ENCODE assay signal across 25 cellular contexts in the genomic region with DNA sequence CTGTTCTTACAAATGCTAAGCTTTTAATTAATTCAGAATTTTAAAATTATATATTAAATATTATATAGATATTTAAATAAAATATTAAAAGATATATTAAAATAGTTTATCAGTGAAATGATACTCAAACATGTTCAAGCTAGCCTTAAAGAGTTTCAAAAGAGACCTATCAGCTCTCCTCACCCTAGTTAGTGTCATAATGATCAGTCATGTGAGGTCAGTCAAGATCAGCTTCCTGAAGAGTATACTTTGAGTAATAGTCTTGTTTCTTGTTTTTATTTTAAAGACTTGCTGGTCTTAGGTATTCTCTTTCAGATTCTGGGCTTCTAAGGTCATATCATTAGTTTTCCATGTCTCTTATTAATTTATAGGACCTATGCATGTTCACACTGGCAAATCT. TPM values are rescaled to one million over a fixed set of nuclear protein-coding genes. Genes with fewer than 3 reads are reported as not detected.
A peak's percentile ranks its signal among the peaks of the same experiment; 100 is the strongest.
DNase-seq lines count a peak whose midpoint lies in the region; ATAC-seq, FAIRE-seq and TF ChIP-seq lines count a peak whose summit lies in the region.
"Had no signal": no experiment of that assay in that cellular context is flagged by ENCODE, and none has a peak within 500 bp of the region (broad histone marks: within the 10 kb centered on the region; RNA-seq: fewer than 3 reads in every experiment).

No MANE protein-coding gene starts in this region.

- DNase-seq in WTC11 (ENCODE audit: low spot score) (no peak), epithelial cell of esophagus (ENCODE audit: low read depth) (peak; percentile 60)
- DNase-seq: 8988T; ACHN; BE2C; C1 segment of cervical spinal cord; CD4-positive, alpha-beta memory T cell; CD4-positive, CD25-positive, alpha-beta regulatory T cell; CD8-positive, alpha-beta memory T cell; COR-L47; DMS 273 treated with DMSO at 0.1 percent for 48 hours; DMS153; DMS53; DMS79; DND-41; EL; GF-D8 had no signal

- no peaks in the 10 kb centered on the region for H3K27me3 Mint-ChIP-seq in WTC11 (ENCODE audit: low read depth)
- H3K27me3 Mint-ChIP-seq: CD4-positive, alpha-beta memory T cell; CD4-positive, CD25-positive, alpha-beta regulatory T cell; CD8-positive, alpha-beta memory T cell had no signal

- peaks cover 26% of the 10 kb centered on the region for H3K36me3 Mint-ChIP-seq in WTC11

- H3K4me1 Mint-ChIP-seq in WTC11 = no peaks in the 10 kb centered on the region
- H3K4me1 Mint-ChIP-seq: CD14-positive monocyte; CD4-positive, alpha-beta memory T cell; CD4-positive, CD25-positive, alpha-beta regulatory T cell had no signal

- POLR2A ChIA-PET in WTC11 (lab: Charles Lee) = no interaction called here

- TF ChIP-seq CTCF in WTC11 (IDR thresholded peaks at IDR 0.05) = no peak
- TF ChIP-seq CTCF in epithelial cell of esophagus (IDR thresholded peaks at IDR 0.05; ENCODE audit: insufficient read depth, low read depth, low read length, missing control alignments) = no peak

- H3K4me3 ChIP-seq in epithelial cell of esophagus (ENCODE audit: low read length) = no peak overlapping the region
- H3K4me3 ChIP-seq: BLaER1 had no signal

- H3K4me3 Mint-ChIP-seq in WTC11 = no peak overlapping the region
- H3K4me3 Mint-ChIP-seq: CD14-positive monocyte; CD4-positive, alpha-beta memory T cell; CD4-positive, CD25-positive, alpha-beta regulatory T cell; CD8-positive, alpha-beta memory T cell had no signal

- CTCF ChIA-PET in WTC11 (lab: Charles Lee) = interaction anchor here (3.1 kb wide), 1 partner anchor 11 kb away, joined by 10 read pairs; no protein-coding TSS in a partner anchor

- H3K27ac Mint-ChIP-seq in WTC11 = no peak overlapping the region
- H3K27ac Mint-ChIP-seq: CD14-positive monocyte; CD4-positive, alpha-beta memory T cell had no signal

- FAIRE-seq in G401.6 (lab: Jason Lieb, UNC) = peak; percentile 11
- FAIRE-seq: GM12891, GM18507 had no signal

- H3K9me3 Mint-ChIP-seq in WTC11 = no peaks in the 10 kb centered on the region
- H3K9me3 Mint-ChIP-seq: CD14-positive monocyte; CD4-positive, alpha-beta memory T cell; CD4-positive, CD25-positive, alpha-beta regulatory T cell; CD8-positive, alpha-beta memory T cell had no signal

- ATAC-seq in WTC11 = no peak
- ATAC-seq in SK-N-SH treated with all-trans-retinoic acid at 6 μM for 48 hours = no peak
- no peak for ATAC-seq in GM18858 (IDR thresholded peaks at IDR 0.05; ENCODE audit: unreplicated experiment)
- ATAC-seq in GM21360 (IDR thresholded peaks at IDR 0.05; ENCODE audit: unreplicated experiment) = no peak

TF ChIP-seq in WTC11, 78 proteins besides CTCF, POLR2A, EP300 and RAD21:
- TF ChIP-seq JUN (CRISPR knock-in tag; IDR thresholded peaks at IDR 0.05) (no peak), HMGA2 (CRISPR knock-in tag; IDR thresholded peaks at IDR 0.05) (peak; percentile 60; the same call in 1 of the 2 replicates)
TF ChIP-seq in WTC11: peak in this region for 1.

TF ChIP-seq in SK-N-SH treated with all-trans-retinoic acid at 6 μM for 48 hours, 23 proteins besides CTCF, POLR2A, EP300 and RAD21:
- TF ChIP-seq ZNF565 (CRISPR knock-in tag; conservative IDR thresholded peaks at IDR 0.05; ENCODE audit: low read depth) (no peak), ESRRG (CRISPR knock-in tag; IDR thresholded peaks at IDR 0.05) (no peak), BACH2 (CRISPR knock-in tag; IDR thresholded peaks at IDR 0.05; ENCODE audit: borderline replicate concordance) (no peak), ZC3H10 (CRISPR knock-in tag; IDR thresholded peaks at IDR 0.05) (no peak), PPARA (CRISPR knock-in tag; IDR thresholded peaks at IDR 0.05; ENCODE audit: borderline replicate concordance) (no peak), TSHZ2 (CRISPR knock-in tag; IDR thresholded peaks at IDR 0.05) (no peak), CSRNP3 (CRISPR knock-in tag; IDR thresholded peaks at IDR 0.05) (no peak), ZNF8 (CRISPR knock-in tag; IDR thresholded peaks at IDR 0.05) (no peak), ISL1 (CRISPR knock-in tag; IDR thresholded peaks at IDR 0.05) (no peak), ZFP30 (CRISPR knock-in tag; IDR thresholded peaks at IDR 0.05) (no peak), CSDC2 (CRISPR knock-in tag; IDR thresholded peaks at IDR 0.05) (no peak), SNAI2 (CRISPR knock-in tag; IDR thresholded peaks at IDR 0.05) (no peak)
- TF ChIP-seq, protein P1, sequence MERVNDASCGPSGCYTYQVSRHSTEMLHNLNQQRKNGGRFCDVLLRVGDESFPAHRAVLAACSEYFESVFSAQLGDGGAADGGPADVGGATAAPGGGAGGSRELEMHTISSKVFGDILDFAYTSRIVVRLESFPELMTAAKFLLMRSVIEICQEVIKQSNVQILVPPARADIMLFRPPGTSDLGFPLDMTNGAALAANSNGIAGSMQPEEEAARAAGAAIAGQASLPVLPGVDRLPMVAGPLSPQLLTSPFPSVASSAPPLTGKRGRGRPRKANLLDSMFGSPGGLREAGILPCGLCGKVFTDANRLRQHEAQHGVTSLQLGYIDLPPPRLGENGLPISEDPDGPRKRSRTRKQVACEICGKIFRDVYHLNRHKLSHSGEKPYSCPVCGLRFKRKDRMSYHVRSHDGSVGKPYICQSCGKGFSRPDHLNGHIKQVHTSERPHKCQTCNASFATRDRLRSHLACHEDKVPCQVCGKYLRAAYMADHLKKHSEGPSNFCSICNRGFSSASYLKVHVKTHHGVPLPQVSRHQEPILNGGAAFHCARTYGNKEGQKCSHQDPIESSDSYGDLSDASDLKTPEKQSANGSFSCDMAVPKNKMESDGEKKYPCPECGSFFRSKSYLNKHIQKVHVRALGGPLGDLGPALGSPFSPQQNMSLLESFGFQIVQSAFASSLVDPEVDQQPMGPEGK (CRISPR knock-in tag; IDR thresholded peaks at IDR 0.05; ENCODE audit: borderline replicate concordance) = no peak

RNA-seq across cellular contexts. Expression of gene EXOG, which starts 14.5 kb away (rescaled TPM):
- 12.2 to 13.7 TPM (median 12.9 TPM) in 3 replicates for total RNA-seq in WTC11 (2021)

RNA-seq across cellular contexts. Expression of gene ACVR2B, which starts 56.9 kb away (rescaled TPM):
- total RNA-seq in WTC11 (2021) = 104 to 117 TPM (median 112 TPM) in 3 replicates
